Comparison of ENCODE assay signal across 8 cellular contexts in the genomic region with DNA sequence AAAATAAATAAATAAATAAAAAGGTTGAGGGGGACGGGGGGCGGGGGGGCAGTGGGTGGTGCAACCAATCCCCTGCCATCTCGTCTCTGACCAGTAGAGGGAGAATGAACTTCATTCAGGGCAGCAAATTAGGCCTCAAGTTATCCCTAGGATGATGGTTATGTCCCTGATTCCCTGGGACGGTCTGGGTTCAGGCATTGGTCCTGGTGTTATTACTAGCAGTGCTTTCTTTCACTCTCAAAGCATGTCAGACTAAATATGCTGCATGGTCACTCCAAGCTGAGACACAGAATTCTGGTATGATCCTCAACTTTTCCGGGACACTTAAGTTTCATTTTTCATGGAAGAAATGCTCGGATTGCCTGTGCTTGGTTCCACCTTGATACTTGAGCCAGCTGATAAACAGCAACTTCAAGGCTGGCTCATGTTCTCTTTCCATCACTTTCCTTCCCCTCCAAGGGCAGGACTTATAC. TPM values are rescaled to one million over a fixed set of nuclear protein-coding genes. Genes with fewer than 3 reads are reported as not detected.
DNase-seq lines count a peak whose midpoint lies in the region; ATAC-seq and TF ChIP-seq lines count a peak whose summit lies in the region.

No MANE protein-coding gene starts in this region.

- H3K4me1 Mint-ChIP-seq in brain: peaks cover 43% of the 10 kb centered on the region
- H3K4me1 Mint-ChIP-seq in type B pancreatic cell (ENCODE audit: unreplicated experiment): peaks cover 27% of the 10 kb centered on the region
- peaks cover 86% of the 10 kb centered on the region for H3K4me1 Mint-ChIP-seq in stimulated activated memory B cell treated with anti-CD40 and anti-IgM and Interleukin-4, amounts not matched to agents 10 μg/mL and 1 μg/mL and 100 μg/mL, for 72 hours

- DNase-seq in AG08395 (ENCODE audit: low spot score) (peak; percentile 38), GM12865 (ENCODE audit: low read depth) (peak; percentile 44), NCI-H82 treated with DMSO at 0.1 percent for 48 hours (lab: John Stamatoyannopoulos, UW; ENCODE audit: unreplicated experiment) (peak; percentile 11), kidney glomerular epithelial cell (lab: John Stamatoyannopoulos, UW) (peak; percentile 59), type B pancreatic cell (ENCODE audit: extremely low spot score, unreplicated experiment) (no peak)
- no peak for DNase-seq in effector CD8-positive, alpha-beta T cell (lab: John Stamatoyannopoulos, UW)

- no peaks in the 10 kb centered on the region for H3K9me3 Mint-ChIP-seq in brain
- no peaks in the 10 kb centered on the region for H3K9me3 Mint-ChIP-seq in type B pancreatic cell
- no peaks in the 10 kb centered on the region for H3K9me3 Mint-ChIP-seq in stimulated activated memory B cell treated with anti-CD40 and anti-IgM and Interleukin-4, amounts not matched to agents 10 μg/mL and 1 μg/mL and 100 μg/mL, for 72 hours

- ATAC-seq in stimulated activated memory B cell treated with anti-CD40 and anti-IgM and Interleukin-4, amounts not matched to agents 10 μg/mL and 1 μg/mL and 100 μg/mL, for 72 hours: no peak

- no peak overlapping the region for H3K4me3 ChIP-seq in GM12865 (ENCODE audit: low read depth, low read length)

- TF ChIP-seq CTCF in GM12865 (IDR thresholded peaks at IDR 0.05; ENCODE audit: insufficient read depth, low read depth, low read length, missing control alignments): peak; percentile 62
- TF ChIP-seq CTCF in brain (conservative IDR thresholded peaks at IDR 0.05): peak; percentile 67 to 84
- peak; percentile 85 for TF ChIP-seq CTCF in type B pancreatic cell (conservative IDR thresholded peaks at IDR 0.05)

- H3K36me3 Mint-ChIP-seq in brain (no peaks in the 10 kb centered on the region), type B pancreatic cell (peaks cover 4% of the 10 kb centered on the region)
- peaks cover 5% of the 10 kb centered on the region for H3K36me3 Mint-ChIP-seq in stimulated activated memory B cell treated with anti-CD40 and anti-IgM and Interleukin-4, amounts not matched to agents 10 μg/mL and 1 μg/mL and 100 μg/mL, for 72 hours

- H3K4me3 Mint-ChIP-seq in brain (no peak overlapping the region), type B pancreatic cell (no peak overlapping the region)
- no peak overlapping the region for H3K4me3 Mint-ChIP-seq in stimulated activated memory B cell treated with anti-CD40 and anti-IgM and Interleukin-4, amounts not matched to agents 10 μg/mL and 1 μg/mL and 100 μg/mL, for 72 hours

- H3K27me3 Mint-ChIP-seq in brain (no peaks in the 10 kb centered on the region), type B pancreatic cell (no peaks in the 10 kb centered on the region)
- H3K27me3 Mint-ChIP-seq in stimulated activated memory B cell treated with anti-CD40 and anti-IgM and Interleukin-4, amounts not matched to agents 10 μg/mL and 1 μg/mL and 100 μg/mL, for 72 hours: no peaks in the 10 kb centered on the region

- H3K27ac Mint-ChIP-seq in brain: peak overlapping the region in 1 of 5 experiments; percentile 57
- H3K27ac Mint-ChIP-seq in type B pancreatic cell: peak overlapping the region; percentile 63
- H3K27ac Mint-ChIP-seq in stimulated activated memory B cell treated with anti-CD40 and anti-IgM and Interleukin-4, amounts not matched to agents 10 μg/mL and 1 μg/mL and 100 μg/mL, for 72 hours: no peak overlapping the region

RNA-seq across cellular contexts. Expression of gene DAP, which starts 59.4 kb away (rescaled TPM):
- polyA plus RNA-seq in brain (ENCODE audit: insufficient read depth, low read depth, low replicate concordance): 155 TPM
- total RNA-seq in type B pancreatic cell (ENCODE audit: low replicate concordance): 82.7 and 102 TPM in 2 replicates

Comparison
In these comparisons a context has a peak if more than half of its experiments do, and no peak if none do; other contexts are left out.
1. DNase-seq: peak in AG08395 (single experiment), GM12865 (single experiment), NCI-H82 treated with DMSO at 0.1 percent for 48 hours (single experiment) and kidney glomerular epithelial cell (single experiment); none in type B pancreatic cell (single experiment) and effector CD8-positive, alpha-beta T cell (single experiment).
2. Peak in every context shown above with its lines, with median percentiles within 50 percentile points of each other: CTCF ChIP-seq.